In genomic region chr12:15794836-15795235, GRCh38 we compare ENCODE assay signal across 18 cellular contexts. TPM values are rescaled to one million over a fixed set of nuclear protein-coding genes. Genes with fewer than 3 reads are reported as not detected.
DNase-seq lines count a peak whose midpoint lies in the region; ATAC-seq and TF ChIP-seq lines count a peak whose summit lies in the region.
"Had no signal": no experiment of that assay in that cellular context is flagged by ENCODE, and none has a peak within 500 bp of the region (broad histone marks: within the 10 kb centered on the region; RNA-seq: fewer than 3 reads in every experiment).

No MANE protein-coding gene starts in this region.

- BruUV-seq in Panc1 (replicated peaks; lab: Mats Ljungman, UMichigan): no TSS peak

- H3K9me3 ChIP-seq in Panc1 (ENCODE audit: control insufficient read depth, insufficient read depth, low read depth, low read length): no peaks in the 10 kb centered on the region; the same call in 1 of the 2 replicates

- peaks cover 0 to 4% of the 10 kb centered on the region in 2 donors for H3K36me3 Mint-ChIP-seq in naive B cell

- peaks cover 12% of the 10 kb centered on the region for H3K4me1 ChIP-seq in Panc1 (ENCODE audit: control insufficient read depth, insufficient read depth, low read length)

- POLR2A ChIA-PET in Panc1 (lab: Charles Lee): no interaction called here

- intact Hi-C loops in Panc1 (cut with micrococcal nuclease; ENCODE audit: unreplicated experiment): loop anchor here (5.0 kb wide), 1 partner anchor 62 kb away; no protein-coding TSS in a partner anchor

- peak overlapping the region; percentile 44; the same call in 1 of the 2 replicates for H3K27ac ChIP-seq in Panc1 (ENCODE audit: low read length)
- H3K27ac ChIP-seq: GM23248 had no signal

- no peaks in the 10 kb centered on the region for H3K27me3 ChIP-seq in Panc1 (ENCODE audit: control insufficient read depth, insufficient read depth, low read length)

- H3K27ac Mint-ChIP-seq in naive B cell: no peak overlapping the region
- H3K27ac Mint-ChIP-seq: B cell; CD4-positive, alpha-beta T cell; IgD-negative memory B cell had no signal

- H3K4me1 Mint-ChIP-seq in naive B cell: peaks cover 4 to 5% (median 4%) of the 10 kb centered on the region in 3 donors

- no peak for TF ChIP-seq CTCF in Panc1 (IDR thresholded peaks at IDR 0.05)

- CTCF ChIA-PET in Panc1 (lab: Charles Lee): no interaction called here

- H3K4me3 ChIP-seq in Panc1 (ENCODE audit: low read depth in 2 of 2, low read length in 2 of 2): no peak overlapping the region
- H3K4me3 ChIP-seq: GM23248 had no signal

- H3K27me3 Mint-ChIP-seq in naive B cell: peaks cover 24 to 45% (median 42%) of the 10 kb centered on the region in 3 donors

- H3K36me3 ChIP-seq in Panc1 (ENCODE audit: control insufficient read depth, insufficient read depth, low read length): no peaks in the 10 kb centered on the region

- ATAC-seq in Panc1 (no peak), naive B cell (ENCODE audit: low read depth in 2 of 2) (peak; percentile 32 to 41), HG02885 (IDR thresholded peaks at IDR 0.05; ENCODE audit: poor library complexity, unreplicated experiment) (no peak)

- DNase-seq in NOMO-1 treated with DMSO at 0.1 percent for 48 hours (lab: John Stamatoyannopoulos, UW; ENCODE audit: unreplicated experiment): peak; percentile 10
- DNase-seq in NOMO-1 treated with dmso at 0.1 percent for 144 hours (lab: John Stamatoyannopoulos, UW; ENCODE audit: unreplicated experiment): no peak
- peak; percentile 44 for DNase-seq in KBM-7
- no peak for DNase-seq in Panc1 (ENCODE audit: low read depth, low spot score)
- no peak for DNase-seq in naive B cell
- DNase-seq in NCI-H82 (lab: John Stamatoyannopoulos, UW): no peak
- DNase-seq in DMS79 (lab: John Stamatoyannopoulos, UW): no peak
- DNase-seq: 8988T; ACHN; C1 segment of cervical spinal cord; Calu3; CD4-positive, alpha-beta T cell; DMS79 treated with DMSO at 0.1 percent for 48 hours; GDM1; GM23248 had no signal

- in situ Hi-C loops in KBM-7 (cut with MboI; ENCODE audit: low pct_unique_long_range_greater_than_20kb, low sequenced_read_pairs): no loop called here
- in situ Hi-C loops in Panc1 (cut with HindIII; ENCODE audit: low pct_unique_long_range_greater_than_20kb, low sequenced_read_pairs): no loop called here

- no peak overlapping the region for H3K4me3 Mint-ChIP-seq in naive B cell
- H3K4me3 Mint-ChIP-seq: B cell; CD4-positive, alpha-beta T cell; IgD-negative memory B cell had no signal

- peaks cover 0 to 5% (median 2%) of the 10 kb centered on the region in 7 donors for H3K9me3 Mint-ChIP-seq in naive B cell
- H3K9me3 Mint-ChIP-seq: CD4-positive, alpha-beta T cell had no signal

RNA-seq across cellular contexts. Expression of gene EPS8, which starts 5.6 kb away (rescaled TPM):
- 32.0 TPM for total RNA-seq in Panc1 (2021; ENCODE audit: unreplicated experiment)
- polyA plus RNA-seq in Panc1 (2012; ENCODE audit: insufficient read length): 30.2 TPM
- 1 to 10 TPM in 3 of 6 donors, under 1 TPM in 3; 0.49 to 1.3 (median 0.90) TPM for polyA plus RNA-seq in naive B cell (ENCODE audit: low read depth in 6 of 6)

Comparison
In these comparisons a context has a peak if more than half of its experiments do, and no peak if none do; other contexts are left out.
1. DNase-seq: peak in NOMO-1 treated with DMSO at 0.1 percent for 48 hours (single experiment) and KBM-7 (single experiment); none in NOMO-1 treated with dmso at 0.1 percent for 144 hours (single experiment), Panc1 (single experiment), naive B cell (single experiment), NCI-H82 (single experiment) and DMS79 (single experiment).
2. ATAC-seq: peak in naive B cell (2 of 2); none in Panc1 (single experiment) and HG02885 (single experiment).